Comparison of ENCODE assay signal across 16 cellular contexts in the genomic region with DNA sequence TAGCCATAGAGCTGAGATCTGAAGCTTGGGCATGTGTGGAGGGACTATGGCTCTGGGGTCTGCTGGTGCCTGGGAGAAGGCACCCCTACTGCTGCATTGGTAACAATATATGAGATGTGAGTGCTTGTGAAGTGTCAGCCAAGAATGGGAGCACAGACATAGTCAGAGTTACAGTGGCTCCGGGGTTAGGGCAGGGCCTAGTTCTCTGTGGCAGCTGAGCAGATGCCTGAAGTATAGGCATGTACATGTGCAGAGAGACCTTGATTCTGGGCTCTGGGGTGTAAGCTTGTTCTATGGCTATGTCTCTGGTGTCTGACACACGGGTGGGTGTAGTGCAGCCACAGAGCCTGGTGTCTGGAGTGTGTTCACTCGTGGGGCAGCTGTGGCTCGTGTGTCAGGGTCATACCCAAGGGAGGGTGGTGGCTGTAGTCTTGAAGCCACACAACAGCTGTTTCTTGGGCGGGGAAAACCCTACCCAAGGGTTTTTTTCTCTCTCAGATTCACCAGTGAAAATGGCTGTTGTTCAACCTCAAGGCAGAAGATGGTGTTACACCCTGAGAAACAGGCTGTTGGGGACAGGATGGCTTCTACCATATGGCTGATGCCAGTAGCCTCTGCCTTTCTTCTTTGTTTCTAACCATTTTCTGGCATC. TPM values are rescaled to one million over a fixed set of nuclear protein-coding genes. Genes with fewer than 3 reads are reported as not detected.
DNase-seq lines count a peak whose midpoint lies in the region; ATAC-seq and TF ChIP-seq lines count a peak whose summit lies in the region.
"Had no signal": no experiment of that assay in that cellular context is flagged by ENCODE, and none has a peak within 500 bp of the region (broad histone marks: within the 10 kb centered on the region; RNA-seq: fewer than 3 reads in every experiment).

No MANE protein-coding gene starts in this region.

- TF ChIP-seq POLR2A in transverse colon (IDR thresholded peaks at IDR 0.05), result no peak

- H3K36me3 Mint-ChIP-seq in stimulated activated naive CD8-positive, alpha-beta T cell treated with anti-CD3 and anti-CD28 coated beads, Interleukin-15, Interleukin-2, amounts not matched to agents 100 ng/mL and 50 ng/mL, for 24 hours (ENCODE audit: low read depth), result no peaks in the 10 kb centered on the region
- H3K36me3 Mint-ChIP-seq: type B pancreatic cell had no signal

- no peak overlapping the region for H3K27ac Mint-ChIP-seq in stimulated activated naive CD8-positive, alpha-beta T cell treated with anti-CD3 and anti-CD28 coated beads, Interleukin-15, amount 100 ng/mL, for 72 hours
- H3K27ac Mint-ChIP-seq in stimulated activated naive CD8-positive, alpha-beta T cell treated with anti-CD3 and anti-CD28 coated beads, Interleukin-15, Interleukin-2, amounts not matched to agents 100 ng/mL and 50 ng/mL, for 24 hours, result peak overlapping the region; percentile 65
- H3K27ac Mint-ChIP-seq: HFFc6, type B pancreatic cell had no signal

- no peak overlapping the region for H3K4me3 Mint-ChIP-seq in stimulated activated naive CD8-positive, alpha-beta T cell treated with anti-CD3 and anti-CD28 coated beads, Interleukin-15, amount 100 ng/mL, for 72 hours
- peak overlapping the region; percentile 15 for H3K4me3 Mint-ChIP-seq in stimulated activated naive CD8-positive, alpha-beta T cell treated with anti-CD3 and anti-CD28 coated beads, Interleukin-15, Interleukin-2, amounts not matched to agents 100 ng/mL and 50 ng/mL, for 24 hours
- H3K4me3 Mint-ChIP-seq: central memory CD8-positive, alpha-beta T cell; HFFc6; type B pancreatic cell had no signal

- intact Hi-C loops in transverse colon (cut with DNase I; ENCODE audit: low total_unique reads), result no loop called here

- no peak for TF ChIP-seq EP300 in transverse colon (IDR thresholded peaks at IDR 0.05; ENCODE audit: low read depth)

- no peaks in the 10 kb centered on the region for H3K4me1 ChIP-seq in transverse colon
- H3K4me1 ChIP-seq: Peyer's patch had no signal

- peaks cover 17 to 19% of the 10 kb centered on the region in 2 donors for H3K9me3 Mint-ChIP-seq in stimulated activated naive CD8-positive, alpha-beta T cell treated with anti-CD3 and anti-CD28 coated beads, Interleukin-15, amount 100 ng/mL, for 72 hours
- H3K9me3 Mint-ChIP-seq in stimulated activated naive CD8-positive, alpha-beta T cell treated with anti-CD3 and anti-CD28 coated beads, Interleukin-15, Interleukin-2, amounts not matched to agents 100 ng/mL and 50 ng/mL, for 24 hours, result peaks cover 15% of the 10 kb centered on the region
- H3K9me3 Mint-ChIP-seq: type B pancreatic cell had no signal

- H3K27ac ChIP-seq in transverse colon, result no peak overlapping the region
- H3K27ac ChIP-seq: Peyer's patch had no signal

- peaks cover 9% of the 10 kb centered on the region for H3K4me1 Mint-ChIP-seq in stimulated activated naive CD8-positive, alpha-beta T cell treated with anti-CD3 and anti-CD28 coated beads, Interleukin-15, amount 100 ng/mL, for 72 hours
- H3K4me1 Mint-ChIP-seq in stimulated activated naive CD8-positive, alpha-beta T cell treated with anti-CD3 and anti-CD28 coated beads, Interleukin-15, Interleukin-2, amounts not matched to agents 100 ng/mL and 50 ng/mL, for 24 hours (ENCODE audit: low read depth), result peaks cover 17% of the 10 kb centered on the region
- H3K4me1 Mint-ChIP-seq: central memory CD8-positive, alpha-beta T cell had no signal

- no peak overlapping the region for H3K4me3 ChIP-seq in transverse colon
- H3K4me3 ChIP-seq: Peyer's patch had no signal

- peaks cover 36% of the 10 kb centered on the region for H3K27me3 Mint-ChIP-seq in stimulated activated naive CD8-positive, alpha-beta T cell treated with anti-CD3 and anti-CD28 coated beads, Interleukin-15, amount 100 ng/mL, for 72 hours
- H3K27me3 Mint-ChIP-seq in stimulated activated naive CD8-positive, alpha-beta T cell treated with anti-CD3 and anti-CD28 coated beads, Interleukin-15, Interleukin-2, amounts not matched to agents 100 ng/mL and 50 ng/mL, for 24 hours, result peaks cover 29% of the 10 kb centered on the region

- 40 to 51% methylated on average over 1 to 5 of the region's 5 CpGs for WGBS in transverse colon (ENCODE audit: low coverage in 1 of 2), 2 donors

- DNase-seq in stimulated activated naive CD8-positive, alpha-beta T cell treated with anti-CD3 and anti-CD28 coated beads, Interleukin-15, Interleukin-2, amounts not matched to agents 100 U/mL and 50 U/mL, for 24 hours, result no peak
- DNase-seq in stimulated activated naive CD8-positive, alpha-beta T cell treated with anti-CD3 and anti-CD28 coated beads, Interleukin-15, amount 100 ng/mL, for 72 hours, result no peak
- DNase-seq in COR-L47 (lab: John Stamatoyannopoulos, UW), result no peak
- DNase-seq in transverse colon, result no peak
- DNase-seq in SW480 (ENCODE audit: low spot score), result no peak
- DNase-seq: 8988T, DMS79, HFFc6, occipital lobe, Peyer's patch had no signal

- peaks cover 5 to 8% of the 10 kb centered on the region in 2 donors for H3K9me3 ChIP-seq in transverse colon
- H3K9me3 ChIP-seq: Peyer's patch had no signal

- no peak for TF ChIP-seq CTCF in transverse colon (IDR thresholded peaks at IDR 0.05)

- in situ Hi-C loops in transverse colon (cut with MboI; ENCODE audit: low pct_ligation_motif_present in 1 of 4, low pct_unique_long_range_greater_than_20kb in 1 of 4, low sequenced_read_pairs in 3 of 4), result no loop called here

- peak; percentile 52 for ATAC-seq in stimulated activated naive CD8-positive, alpha-beta T cell treated with anti-CD3 and anti-CD28 coated beads, Interleukin-15, Interleukin-2, amounts not matched to agents 100 U/mL and 50 U/mL, for 24 hours
- ATAC-seq in stimulated activated naive CD8-positive, alpha-beta T cell treated with anti-CD3 and anti-CD28 coated beads, Interleukin-15, amount 100 ng/mL, for 72 hours, result no peak
- ATAC-seq in GM21737 (IDR thresholded peaks at IDR 0.05; ENCODE audit: unreplicated experiment) (peak; percentile 69), HG03175 (IDR thresholded peaks at IDR 0.05; ENCODE audit: unreplicated experiment) (peak; percentile 73)

- H3K27me3 ChIP-seq in transverse colon, result no peaks in the 10 kb centered on the region
- H3K27me3 ChIP-seq: Peyer's patch had no signal

- no peaks in the 10 kb centered on the region for H3K36me3 ChIP-seq in transverse colon
- H3K36me3 ChIP-seq: Peyer's patch had no signal

RNA-seq across cellular contexts. Expression of a gene that starts 11.9 kb away (rescaled TPM):
- total RNA-seq in transverse colon, result 10 to 100 TPM in 1 of 4 donors, 1 to 10 TPM in 1, not detected in 2; 3.7 to 19.5 TPM
- total RNA-seq: HFFc6, kidney epithelial cell had no signal

RNA-seq across cellular contexts. Expression of a gene that starts 39.6 kb away (rescaled TPM):
- total RNA-seq in transverse colon, result under 1 TPM in 1 of 4 donors, not detected in 3; 0.64 TPM
- total RNA-seq: HFFc6, kidney epithelial cell, occipital lobe, Peyer's patch had no signal
